ENCODE assay signal across 2 cellular contexts in genomic region chr1:10794724-10795304, GRCh38.
TF ChIP-seq lines count a peak whose summit lies in the region.

No MANE protein-coding gene starts in this region.

TF ChIP-seq in GM23338, 12 proteins besides CTCF, POLR2A, EP300 and RAD21 (continued from another document):
- TF ChIP-seq ETS1 (IDR thresholded peaks at IDR 0.05) (no peak), EZH2phosphoT487 (IDR thresholded peaks at IDR 0.05; ENCODE audit: unreplicated experiment) (no peak), ZNF114 (CRISPR knock-in tag; IDR thresholded peaks at IDR 0.05) (no peak), STAT1 (IDR thresholded peaks at IDR 0.05; ENCODE audit: unreplicated experiment) (no peak), EZH2 (IDR thresholded peaks at IDR 0.05; ENCODE audit: low read depth, unreplicated experiment) (no peak), JUNB (IDR thresholded peaks at IDR 0.05; ENCODE audit: unreplicated experiment) (no peak)

TF ChIP-seq in liver, 16 proteins besides CTCF, POLR2A, EP300 and RAD21 (continued from another document):
- TF ChIP-seq REST (IDR thresholded peaks at IDR 0.05), result no peak
